18 cellular contexts compared by ENCODE assay signal in genomic region chr9:87875839-87876545, GRCh38. TPM values are rescaled to one million over a fixed set of nuclear protein-coding genes. Genes with fewer than 3 reads are reported as not detected.
"Had no signal": no experiment of that assay in that cellular context is flagged by ENCODE, and none has a peak within 500 bp of the region (broad histone marks: within the 10 kb centered on the region; RNA-seq: fewer than 3 reads in every experiment).

No MANE protein-coding gene starts in this region.

- H3K36me3 Mint-ChIP-seq: natural killer cell had no signal

- H3K4me1 Mint-ChIP-seq: activated B cell treated with CpG ODN at 0.5 μM for 24 hours, natural killer cell had no signal

- H3K9me3 ChIP-seq: body of pancreas, suprapubic skin, uterus had no signal

- H3K27ac Mint-ChIP-seq: activated B cell treated with CpG ODN at 0.5 μM for 24 hours; activated T-helper 2 cell treated with anti-CD3 and anti-CD28 coated beads, Interferon-gamma antibody, Interleukin-2, Interleukin-4, amounts not matched to agents 10 μg/mL and 5 μg/mL and 100 μg/mL, durations not matched to agents 14 hours and 24 hours and 36 hours; effector memory CD8-positive, alpha-beta T cell; natural killer cell; progenitor cell of endocrine pancreas; T-helper 17 cell had no signal

- H3K36me3 ChIP-seq: suprapubic skin, uterus had no signal

- H3K4me3 ChIP-seq: body of pancreas, suprapubic skin, uterus had no signal

- ATAC-seq: body of pancreas; effector memory CD8-positive, alpha-beta T cell; left colon; natural killer cell; stimulated activated naive CD8-positive, alpha-beta T cell treated with anti-CD3 and anti-CD28 coated beads, Interleukin-15, Interleukin-2, amounts not matched to agents 100 U/mL and 50 U/mL, for 24 hours; T-helper 17 cell had no signal

- H3K9me3 Mint-ChIP-seq: activated B cell treated with CpG ODN at 0.5 μM for 24 hours; activated T-helper 2 cell treated with anti-CD3 and anti-CD28 coated beads, Interferon-gamma antibody, Interleukin-2, Interleukin-4, amounts not matched to agents 10 μg/mL and 5 μg/mL and 100 μg/mL, durations not matched to agents 14 hours and 24 hours and 36 hours; effector memory CD8-positive, alpha-beta T cell; natural killer cell had no signal

- DNase-seq: activated B cell treated with CpG ODN at 0.5 μM for 24 hours; activated naive CD4-positive, alpha-beta T cell treated with anti-CD3 and anti-CD28 coated beads, Interleukin-2, amount 50 U/mL, for 16 hours; body of pancreas; central memory CD4-positive, alpha-beta T cell; effector memory CD8-positive, alpha-beta T cell; erythroblast; mammary epithelial cell; natural killer cell; occipital lobe; stimulated activated CD4-positive, alpha-beta T cell treated with anti-CD3 and anti-CD28 coated beads, Interleukin-2, amount 100 ng/mL, for 48 hours; stimulated activated naive CD8-positive, alpha-beta T cell treated with anti-CD3 and anti-CD28 coated beads, Interleukin-15, Interleukin-2, amounts not matched to agents 100 U/mL and 50 U/mL, for 24 hours; T-helper 17 cell; uterus had no signal

- H3K27ac ChIP-seq: body of pancreas, suprapubic skin, uterus had no signal

- H3K27me3 Mint-ChIP-seq: activated B cell treated with CpG ODN at 0.5 μM for 24 hours had no signal

- H3K4me1 ChIP-seq: body of pancreas, suprapubic skin, uterus had no signal

- H3K4me3 Mint-ChIP-seq: activated B cell treated with CpG ODN at 0.5 μM for 24 hours; effector memory CD8-positive, alpha-beta T cell; natural killer cell; T-helper 17 cell had no signal

- H3K27me3 ChIP-seq: body of pancreas, uterus had no signal

RNA-seq across cellular contexts. Expression of gene SPATA31E1, which starts 6.7 kb away (rescaled TPM):
- total RNA-seq: activated B cell treated with CpG ODN at 0.5 μM for 24 hours; activated T-helper 2 cell treated with anti-CD3 and anti-CD28 coated beads, Interferon-gamma antibody, Interleukin-2, Interleukin-4, amounts not matched to agents 10 μg/mL and 5 μg/mL and 100 μg/mL, durations not matched to agents 14 hours and 24 hours and 36 hours; body of pancreas; left colon; mammary epithelial cell; mononuclear cell; natural killer cell; occipital lobe; progenitor cell of endocrine pancreas; suprapubic skin; T-helper 17 cell; uterus had no signal
- polyA plus RNA-seq: mammary epithelial cell had no signal

RNA-seq across cellular contexts. Expression of gene SPATA31C1, which starts 41.8 kb away (rescaled TPM):
- total RNA-seq: activated B cell treated with CpG ODN at 0.5 μM for 24 hours; activated T-helper 2 cell treated with anti-CD3 and anti-CD28 coated beads, Interferon-gamma antibody, Interleukin-2, Interleukin-4, amounts not matched to agents 10 μg/mL and 5 μg/mL and 100 μg/mL, durations not matched to agents 14 hours and 24 hours and 36 hours; body of pancreas; left colon; mammary epithelial cell; mononuclear cell; natural killer cell; occipital lobe; progenitor cell of endocrine pancreas; suprapubic skin; T-helper 17 cell had no signal
- polyA plus RNA-seq: mammary epithelial cell had no signal
